4 cellular contexts compared by ENCODE assay signal in genomic region chr10:50094630-50095029, GRCh38. TPM values are rescaled to one million over a fixed set of nuclear protein-coding genes. Genes with fewer than 3 reads are reported as not detected.
A peak's percentile ranks its signal among the peaks of the same experiment; 100 is the strongest.
DNase-seq lines count a peak whose midpoint lies in the region; ATAC-seq, FAIRE-seq and TF ChIP-seq lines count a peak whose summit lies in the region.
"Not testable (repeated sequence)": the region's sequence is repeated elsewhere in the genome, so short reads cannot be mapped to it uniquely, and the experiment has no call there.

No MANE protein-coding gene starts in this region.

- not testable (repeated sequence) for H3K4ac ChIP-seq in IMR-90 (ENCODE audit: low read depth, low read length)

- H3K27ac Mint-ChIP-seq in astrocyte (ENCODE audit: unreplicated experiment): not testable (repeated sequence)

- not testable (repeated sequence) for H2BK20ac ChIP-seq in IMR-90 (ENCODE audit: low read depth, low read length)

- H2AK9ac ChIP-seq in IMR-90 (replicated peaks; ENCODE audit: low read depth, low read length, poor library complexity): not testable (repeated sequence)

- H2BK15ac ChIP-seq in IMR-90 (ENCODE audit: low read depth, low read length): not testable (repeated sequence)

- not testable (repeated sequence) for TF ChIP-seq CTCF in IMR-90 (conservative IDR thresholded peaks at IDR 0.05; ENCODE audit: low read depth, low read length); astrocyte (IDR thresholded peaks at IDR 0.05; ENCODE audit: insufficient read depth, low read depth, low read length); astrocyte of the spinal cord (IDR thresholded peaks at IDR 0.05; ENCODE audit: low read depth, low read length); choroid plexus epithelial cell (conservative IDR thresholded peaks at IDR 0.05; ENCODE audit: low read depth, low read length)

- H3K36me3 Mint-ChIP-seq in astrocyte (ENCODE audit: low read depth, unreplicated experiment): not testable (repeated sequence)

- no CpG with 5 or more reads among the region's 5 CpGs for WGBS in IMR-90 (ENCODE audit: extremely low coverage in 2 of 2, insufficient read length in 1 of 2), 2 experiments

- not testable (repeated sequence) for H3K9ac ChIP-seq in IMR-90 (ENCODE audit: low read depth, low read length); astrocyte (ENCODE audit: low read length)

- H3K14ac ChIP-seq in IMR-90 (replicated peaks; ENCODE audit: low read depth, low read length): not testable (repeated sequence)

- not testable (repeated sequence) for H3K36me3 ChIP-seq in IMR-90 (ENCODE audit: control insufficient read depth, insufficient read depth, low read length); astrocyte (ENCODE audit: insufficient read depth, low read length)

- POLR2A ChIA-PET in IMR-90 (lab: Charles Lee; ENCODE audit: unreplicated experiment): not testable (repeated sequence)

- H3K27ac ChIP-seq in IMR-90 (ENCODE audit: insufficient read depth, low read length): not testable (repeated sequence)
- H3K27ac ChIP-seq in astrocyte (ENCODE audit: low read depth, low read length): peak overlapping the region; percentile 14

- not testable (repeated sequence) for H4K20me1 ChIP-seq in IMR-90 (ENCODE audit: insufficient read depth, low read length); astrocyte (ENCODE audit: insufficient read depth, low read length)

- not testable (repeated sequence) for H4K91ac ChIP-seq in IMR-90 (ENCODE audit: insufficient read depth, low read depth, low read length)

- H3K79me2 ChIP-seq in astrocyte (ENCODE audit: insufficient read depth, low read length): not testable (repeated sequence)

- H3K9me1 ChIP-seq in IMR-90 (ENCODE audit: insufficient read depth, low read length): not testable (repeated sequence)

- not testable (repeated sequence) for H3K9me3 ChIP-seq in IMR-90 (ENCODE audit: control insufficient read depth, insufficient read depth, low read length); astrocyte (ENCODE audit: insufficient read depth, low read depth, low read length)

- not testable (repeated sequence) for TF ChIP-seq RAD21 in IMR-90 (IDR thresholded peaks at IDR 0.05; ENCODE audit: low read length)

- not testable (repeated sequence) for H3K9me3 Mint-ChIP-seq in astrocyte (ENCODE audit: unreplicated experiment)

- not testable (repeated sequence) for H3K4me1 ChIP-seq in IMR-90 (ENCODE audit: control insufficient read depth, insufficient read depth, low read length); astrocyte (ENCODE audit: insufficient read depth, low read length)

- dilution Hi-C loops in IMR-90 (cut with HindIII; ENCODE audit: low sequenced_read_pairs, unreplicated experiment): not testable (repeated sequence)

- H3K4me3 Mint-ChIP-seq in astrocyte (ENCODE audit: unreplicated experiment): not testable (repeated sequence)

- TF ChIP-seq POLR2A in IMR-90 (IDR thresholded peaks at IDR 0.05; ENCODE audit: low read depth, low read length): not testable (repeated sequence)

- H4K5ac ChIP-seq in IMR-90 (ENCODE audit: low read depth, low read length): not testable (repeated sequence)

- CTCF ChIA-PET in IMR-90 (lab: Yijun Ruan, JAX): not testable (repeated sequence)

- not testable (repeated sequence) for H3K27me3 ChIP-seq in IMR-90 (ENCODE audit: control insufficient read depth, insufficient read depth, low read length); astrocyte (ENCODE audit: insufficient read depth, low read length)

- H3K56ac ChIP-seq in IMR-90 (ENCODE audit: extremely low read depth, insufficient read depth, low read length): not testable (repeated sequence)

- FAIRE-seq in astrocyte (lab: Jason Lieb, UNC): not testable (repeated sequence)

- H2BK5ac ChIP-seq in IMR-90 (ENCODE audit: low read depth, low read length, poor library complexity, severe bottlenecking): not testable (repeated sequence)

- not testable (repeated sequence) for H3K4me1 Mint-ChIP-seq in astrocyte (ENCODE audit: low read depth, unreplicated experiment)

- not testable (repeated sequence) for H2AFZ ChIP-seq in IMR-90 (replicated peaks; ENCODE audit: low read length, poor library complexity); astrocyte (ENCODE audit: low read depth, low read length)

- not testable (repeated sequence) for H3K27me3 Mint-ChIP-seq in astrocyte (ENCODE audit: low read depth, unreplicated experiment)

- ATAC-seq in IMR-90 (ENCODE audit: low read depth): peak; percentile 42; the same call in 1 of the 2 replicates

- not testable (repeated sequence) for H2AK5ac ChIP-seq in IMR-90 (ENCODE audit: low read depth, low read length)

- not testable (repeated sequence) for H3K4me3 ChIP-seq in IMR-90 (ENCODE audit: insufficient read depth, low read depth, low read length); astrocyte (ENCODE audit: insufficient read depth, low read depth, low read length); astrocyte of the spinal cord (ENCODE audit: low read depth, low read length); choroid plexus epithelial cell (ENCODE audit: low read depth, low read length)

- not testable (repeated sequence) for DNase-seq in IMR-90; astrocyte (ENCODE audit: low read depth)
- DNase-seq in astrocyte of the spinal cord (ENCODE audit: low read depth, low spot score): peak; percentile 3
- peak; percentile 27 for DNase-seq in choroid plexus epithelial cell (ENCODE audit: low read depth)

- H3K79me1 ChIP-seq in IMR-90 (ENCODE audit: low read depth in 1 of 2, low read length in 2 of 2): not testable (repeated sequence)

- not testable (repeated sequence) for H4K8ac ChIP-seq in IMR-90 (ENCODE audit: low read depth in 2 of 2, low read length in 2 of 2)

- not testable (repeated sequence) for H3K4me2 ChIP-seq in IMR-90 (ENCODE audit: low read depth, low read length)
- H3K4me2 ChIP-seq in astrocyte (ENCODE audit: low read length): peak overlapping the region; percentile 25

- not testable (repeated sequence) for BruUV-seq in IMR-90 (replicated peaks; lab: Mats Ljungman, UMichigan)

- intact Hi-C loops in IMR-90 (cut with micrococcal nuclease): not testable (repeated sequence)

- H3K18ac ChIP-seq in IMR-90 (ENCODE audit: low read depth, low read length): not testable (repeated sequence)

- not testable (repeated sequence) for H3K23ac ChIP-seq in IMR-90 (ENCODE audit: low read depth, low read length)

- in situ Hi-C loops in IMR-90 (cut with MboI; ENCODE audit: low sequenced_read_pairs); astrocyte of the spinal cord (cut with HindIII; ENCODE audit: low sequenced_read_pairs): not testable (repeated sequence)

- H2BK120ac ChIP-seq in IMR-90 (ENCODE audit: low read depth, low read length): not testable (repeated sequence)

RNA-seq across cellular contexts. Expression of gene WASHC2A, which starts 26.9 kb away (rescaled TPM):
- total RNA-seq in IMR-90 (2012; rRNA removed) (29.4 and 32.5 TPM in 2 replicates), astrocyte (40.7 and 41.2 TPM in 2 replicates)
- 18.9 and 22.6 TPM in 2 replicates for polyA plus RNA-seq in IMR-90 (2012; rRNA removed)
- 6.3 and 8.7 TPM in 2 replicates for polyA plus RNA-seq in IMR-90 (2012; cell fraction: cytosol; rRNA removed)
- 14.4 and 46.9 TPM in 2 replicates for polyA plus RNA-seq in IMR-90 (2012; cell fraction: nucleus; rRNA removed; ENCODE audit: low replicate concordance)
